ENCODE assay signal across 17 cellular contexts in genomic region chr12:12896261-12896660, GRCh38. TPM values are rescaled to one million over a fixed set of nuclear protein-coding genes. Genes with fewer than 3 reads are reported as not detected.
DNase-seq lines count a peak whose midpoint lies in the region; ATAC-seq and TF ChIP-seq lines count a peak whose summit lies in the region.
"Had no signal": no experiment of that assay in that cellular context is flagged by ENCODE, and none has a peak within 500 bp of the region (broad histone marks: within the 10 kb centered on the region; RNA-seq: fewer than 3 reads in every experiment).

No MANE protein-coding gene starts in this region.

- no peak for ATAC-seq in GM21717 (IDR thresholded peaks at IDR 0.05; ENCODE audit: unreplicated experiment)
- no peak for ATAC-seq in GM18868 (IDR thresholded peaks at IDR 0.05; ENCODE audit: unreplicated experiment)
- ATAC-seq: GM23338 had no signal

- no peaks in the 10 kb centered on the region for H3K27me3 Mint-ChIP-seq in osteocyte (ENCODE audit: unreplicated experiment)

- H3K4me1 Mint-ChIP-seq in osteocyte (ENCODE audit: unreplicated experiment): peaks cover 73% of the 10 kb centered on the region

- in situ Hi-C loops in Caki2 (cut with HindIII; ENCODE audit: low pct_unique_long_range_greater_than_20kb, low sequenced_read_pairs): no loop called here

- TF ChIP-seq CTCF in osteocyte (IDR thresholded peaks at IDR 0.05): no peak

- DNase-seq in Caki2 (ENCODE audit: low read depth) (peak; percentile 58), RKO (ENCODE audit: low spot score) (peak; percentile 79), epithelial cell of prostate (ENCODE audit: low read depth, low spot score) (no peak), osteocyte (ENCODE audit: extremely low spot score, unreplicated experiment) (no peak), pons (ENCODE audit: low spot score) (no peak), cardiac septum (ENCODE audit: low spot score) (no peak)
- DNase-seq: activated naive CD4-positive, alpha-beta T cell; BE2C; central memory CD4-positive, alpha-beta T cell; NCI-H1930; occipital lobe; WERI-Rb-1 had no signal

- H3K4me3 Mint-ChIP-seq in osteocyte (ENCODE audit: unreplicated experiment): no peak overlapping the region
- H3K4me3 Mint-ChIP-seq: GM23338, memory B cell had no signal

- intact Hi-C loops in cardiac septum (cut with DNase I): no loop called here

- no peaks in the 10 kb centered on the region for H3K36me3 Mint-ChIP-seq in osteocyte (ENCODE audit: unreplicated experiment)
- H3K36me3 Mint-ChIP-seq: memory B cell had no signal

- peak overlapping the region; percentile 95 for H3K27ac ChIP-seq in epithelial cell of prostate
- H3K27ac ChIP-seq: WERI-Rb-1 had no signal

- H3K27ac Mint-ChIP-seq in osteocyte (ENCODE audit: unreplicated experiment): peak overlapping the region; percentile 52
- H3K27ac Mint-ChIP-seq: GM23338, memory B cell had no signal

- no peaks in the 10 kb centered on the region for H3K9me3 Mint-ChIP-seq in osteocyte (ENCODE audit: unreplicated experiment)
- H3K9me3 Mint-ChIP-seq: GM23338, memory B cell had no signal

RNA-seq across cellular contexts. Expression of gene GPRC5A, which starts 4.9 kb away (rescaled TPM):
- 53.4 and 77.9 TPM in 2 replicates for total RNA-seq in Caki2 (2014; rRNA removed; shearing (Covaris generic); ENCODE audit: low replicate concordance)
- total RNA-seq in osteocyte: 25.7 and 27.3 TPM in 2 replicates
- 0.78 TPM for total RNA-seq in cardiac septum

RNA-seq across cellular contexts. Expression of gene GPRC5D, which starts 55.7 kb away (rescaled TPM):
- not detected in 2 replicates for total RNA-seq in Caki2 (2014; rRNA removed; shearing (Covaris generic); ENCODE audit: low replicate concordance)
- total RNA-seq in osteocyte (not detected in 2 replicates), cardiac septum (not detected)
- total RNA-seq: epithelial cell of proximal tubule, GM23338, occipital lobe had no signal

Comparison
In these comparisons a context has a peak if more than half of its experiments do, and no peak if none do; other contexts are left out.
1. DNase-seq: peak in Caki2 (single experiment) and RKO (single experiment); none in epithelial cell of prostate (single experiment), osteocyte (single experiment), pons (single experiment) and cardiac septum (single experiment).
2. RNA of gene GPRC5A, which starts 4.9 kb away (total RNA-seq): 53.4 to 77.9 TPM in Caki2 and 25.7 to 27.3 TPM in osteocyte; 0.78 TPM in cardiac septum (single experiment); every median in the first group is over 10 times any median in the second.